ENCODE assay signal across 9 cellular contexts in genomic region chr13:29503041-29503837, GRCh38.
DNase-seq lines count a peak whose midpoint lies in the region; ATAC-seq, FAIRE-seq and TF ChIP-seq lines count a peak whose summit lies in the region.
"Had no signal": no experiment of that assay in that cellular context is flagged by ENCODE, and none has a peak within 500 bp of the region (broad histone marks: within the 10 kb centered on the region; RNA-seq: fewer than 3 reads in every experiment).

No MANE protein-coding gene starts in this region.

- intact Hi-C loops in pancreas (cut with DNase I), result loop anchor here in 1 of 3 donors (10.0 kb wide), 1 partner anchor 612 kb away; no protein-coding TSS in a partner anchor

- H2BK120ac ChIP-seq in mesenchymal stem cell (ENCODE audit: low read depth, low read length), result no peak overlapping the region

- no peak overlapping the region for H2BK5ac ChIP-seq in mesenchymal stem cell (ENCODE audit: low read depth, low read length, poor library complexity, severe bottlenecking)

- peak; percentile 54 for DNase-seq in AG10803 (ENCODE audit: low read depth)
- peak; percentile 23 for DNase-seq in epithelial cell of esophagus (ENCODE audit: low read depth)
- DNase-seq in mesenchymal stem cell, result peak; percentile 25
- DNase-seq in NCI-H2171 (lab: John Stamatoyannopoulos, UW), result no peak
- no peak for DNase-seq in pancreas
- DNase-seq: stimulated activated CD4-positive, alpha-beta T cell treated with anti-CD3 and anti-CD28 coated beads, Interleukin-4, amount 100 ng/mL, for 1 hour had no signal

- H3K79me1 ChIP-seq in mesenchymal stem cell (replicated peaks; ENCODE audit: low read length, poor library complexity, severe bottlenecking), result no peaks in the 10 kb centered on the region

- no peaks in the 10 kb centered on the region for H3K36me3 ChIP-seq in HUES48 (ENCODE audit: control insufficient read depth, insufficient read depth, low read length)
- peaks cover 0 to 3% of the 10 kb centered on the region in 2 experiments for H3K36me3 ChIP-seq in mesenchymal stem cell (ENCODE audit: control insufficient read depth in 1 of 2, insufficient read depth in 2 of 2, low read depth in 1 of 2, low read length in 2 of 2)
- H3K36me3 ChIP-seq in pancreas, result no peaks in the 10 kb centered on the region

- H3K27me3 ChIP-seq in HUES48 (ENCODE audit: control insufficient read depth, insufficient read depth, low read length), result no peaks in the 10 kb centered on the region
- peaks cover 8 to 13% of the 10 kb centered on the region in 2 experiments for H3K27me3 ChIP-seq in mesenchymal stem cell (ENCODE audit: control insufficient read depth in 1 of 2, insufficient read depth in 1 of 2, low read length in 2 of 2)
- no peaks in the 10 kb centered on the region for H3K27me3 ChIP-seq in pancreas

- H4K8ac ChIP-seq in mesenchymal stem cell (ENCODE audit: low read length), result peak overlapping the region; percentile 59

- peaks cover 7% of the 10 kb centered on the region; the same call in 1 of the 2 replicates for H3K4me1 ChIP-seq in HUES48 (ENCODE audit: control insufficient read depth, insufficient read depth, low read length)
- H3K4me1 ChIP-seq in mesenchymal stem cell (ENCODE audit: control insufficient read depth, insufficient read depth, low read depth, low read length), result peaks cover 21% of the 10 kb centered on the region
- H3K4me1 ChIP-seq in pancreas, result peaks cover 0 to under 1% (median 0%) of the 10 kb centered on the region in 3 donors

- no peak overlapping the region for H3K4ac ChIP-seq in mesenchymal stem cell (ENCODE audit: low read depth in 1 of 2, low read length in 2 of 2)

- H3K9me3 ChIP-seq in HUES48 (ENCODE audit: control insufficient read depth, insufficient read depth, low read length), result no peaks in the 10 kb centered on the region
- H3K9me3 ChIP-seq in mesenchymal stem cell (ENCODE audit: control insufficient read depth, low read length), result no peaks in the 10 kb centered on the region
- no peaks in the 10 kb centered on the region for H3K9me3 ChIP-seq in pancreas

- H3K27ac ChIP-seq in HUES48 (ENCODE audit: low read depth, low read length) (no peak overlapping the region), mesenchymal stem cell (ENCODE audit: low read length, poor library complexity, severe bottlenecking) (no peak overlapping the region), pancreas (no peak overlapping the region)

- 57% methylated on average over 31 of the region's 32 CpGs for WGBS in mesenchymal stem cell
- 62 to 68% methylated on average over 32 of the region's 32 CpGs for WGBS in pancreas, 2 donors

- peak overlapping the region; percentile 41 for H3K4me3 ChIP-seq in AG10803 (ENCODE audit: low read length)
- peak overlapping the region; percentile 31; the same call in 1 of the 2 replicates for H3K4me3 ChIP-seq in HUES48 (ENCODE audit: low read depth, low read length)
- H3K4me3 ChIP-seq in epithelial cell of esophagus (ENCODE audit: low read length), result no peak overlapping the region
- H3K4me3 ChIP-seq in mesenchymal stem cell (ENCODE audit: insufficient read depth in 1 of 2, low read depth in 1 of 2, low read length in 2 of 2), result peak overlapping the region in 1 of 2 experiments; percentile 65
- no peak overlapping the region for H3K4me3 ChIP-seq in pancreas

- H2BK15ac ChIP-seq in mesenchymal stem cell (ENCODE audit: low read depth, poor library complexity, severe bottlenecking), result no peak overlapping the region

- H4K91ac ChIP-seq in mesenchymal stem cell (ENCODE audit: low read length), result no peak overlapping the region

- no peak overlapping the region for H3K14ac ChIP-seq in mesenchymal stem cell (ENCODE audit: low read length in 2 of 2)

- H3K9ac ChIP-seq in HUES48 (ENCODE audit: low read depth, low read length), result no peak overlapping the region
- H3K9ac ChIP-seq in mesenchymal stem cell (ENCODE audit: low read length), result peak overlapping the region; percentile 52

- no peak overlapping the region for H2BK12ac ChIP-seq in mesenchymal stem cell (ENCODE audit: low read length in 2 of 2)

- no peak for FAIRE-seq in pancreas (lab: Jason Lieb, UNC)

- H2AK5ac ChIP-seq in mesenchymal stem cell (ENCODE audit: low read length, severe bottlenecking), result no peak overlapping the region

- TF ChIP-seq CTCF in AG10803 (conservative IDR thresholded peaks at IDR 0.05; ENCODE audit: low read length), result no peak
- no peak for TF ChIP-seq CTCF in epithelial cell of esophagus (IDR thresholded peaks at IDR 0.05; ENCODE audit: insufficient read depth, low read depth, low read length, missing control alignments)
- no peak for TF ChIP-seq CTCF in pancreas (IDR thresholded peaks at IDR 0.05)

- ATAC-seq in HG02571 (IDR thresholded peaks at IDR 0.05; ENCODE audit: unreplicated experiment) (no peak), pancreas (no peak), GM21619 (IDR thresholded peaks at IDR 0.05; ENCODE audit: unreplicated experiment) (no peak)

- no peak overlapping the region for H3K4me2 ChIP-seq in mesenchymal stem cell (ENCODE audit: low read length, poor library complexity, severe bottlenecking)

- peak overlapping the region; percentile 58 for H2AFZ ChIP-seq in mesenchymal stem cell (ENCODE audit: low read depth, low read length)

- no peak overlapping the region for H3K18ac ChIP-seq in mesenchymal stem cell (ENCODE audit: low read depth in 1 of 2, low read length in 2 of 2)

- H3K23ac ChIP-seq in mesenchymal stem cell (ENCODE audit: low read length in 2 of 2), result no peak overlapping the region

Comparison
In these comparisons a context has a peak if more than half of its experiments do, and no peak if none do; other contexts are left out.
1. DNase-seq: peak in AG10803 (single experiment), epithelial cell of esophagus (single experiment) and mesenchymal stem cell (single experiment); none in NCI-H2171 (single experiment) and pancreas (0 of 6).
2. H3K4me3 ChIP-seq: peak in AG10803 (single experiment) and HUES48 (single experiment); none in epithelial cell of esophagus (single experiment) and pancreas (0 of 4).